Comparison of ENCODE assay signal across 8 cellular contexts in genomic region chr7:151459726-151460473, GRCh38. TPM values are rescaled to one million over a fixed set of nuclear protein-coding genes. Genes with fewer than 3 reads are reported as not detected.
A peak's percentile ranks its signal among the peaks of the same experiment; 100 is the strongest.
DNase-seq lines count a peak whose midpoint lies in the region; ATAC-seq, FAIRE-seq and TF ChIP-seq lines count a peak whose summit lies in the region.

No MANE protein-coding gene starts in this region.

- peak overlapping the region; percentile 31 to 35 for H3K4me3 ChIP-seq in kidney (ENCODE audit: low read length in 2 of 2)

- peak; percentile 89 for DNase-seq in AG08395 (ENCODE audit: low spot score)
- DNase-seq in LoVo (ENCODE audit: low spot score), result peak; percentile 99
- DNase-seq in caudate nucleus (lab: John Stamatoyannopoulos, UW), result peak in 48 of 61 donors; percentile 17 to 88 (median 50)
- peak; percentile 92 for DNase-seq in kidney
- DNase-seq in smooth muscle cell of the brain vasculature (ENCODE audit: low read depth, low spot score), result peak; percentile 67
- no peak for DNase-seq in activated gamma-delta T cell (lab: John Stamatoyannopoulos, UW)

- H3K36me3 ChIP-seq in kidney (ENCODE audit: control insufficient read depth in 1 of 2, insufficient read depth in 2 of 2, low read length in 2 of 2), result peaks cover under 1 to 2% of the 10 kb centered on the region in 2 donors

- H3K27ac ChIP-seq in caudate nucleus (ENCODE audit: low read depth, low read length), result peak overlapping the region; percentile 91
- peak overlapping the region; percentile 88 to 96 for H3K27ac ChIP-seq in kidney (ENCODE audit: low read depth in 2 of 2, low read length in 2 of 2)

- H3K9ac ChIP-seq in kidney (ENCODE audit: low read length in 2 of 2), result peak overlapping the region; percentile 17 to 65

- ATAC-seq in HG03378 (IDR thresholded peaks at IDR 0.05; ENCODE audit: unreplicated experiment) (no peak), HG03097 (IDR thresholded peaks at IDR 0.05; ENCODE audit: low FRiP score, unreplicated experiment) (no peak)

- TF ChIP-seq CTCF in kidney (IDR thresholded peaks at IDR 0.05; ENCODE audit: borderline replicate concordance, extremely low read depth, insufficient read depth), result peak; percentile 21

- intact Hi-C loops in kidney (cut with DNase I), result loop anchor here (10.0 kb wide), 1 partner anchor 85 kb away; no protein-coding TSS in a partner anchor

- H3K4me1 ChIP-seq in kidney (ENCODE audit: control insufficient read depth in 1 of 2, insufficient read depth in 1 of 2, low read depth in 1 of 2, low read length in 2 of 2), result peaks cover 18 to 24% of the 10 kb centered on the region in 2 donors

- H3K9me3 ChIP-seq in kidney (ENCODE audit: control insufficient read depth in 1 of 2, low read length in 2 of 2), result peaks cover 0 to 7% of the 10 kb centered on the region in 2 donors

- peak; percentile 39 for FAIRE-seq in kidney (lab: Jason Lieb, UNC)

RNA-seq across cellular contexts. Expression of gene CRYGN, which starts 20.0 kb away (rescaled TPM):
- total RNA-seq in kidney, result 0.22 TPM
- polyA plus RNA-seq in kidney (ENCODE audit: insufficient read depth, low read depth, low replicate concordance), result not detected

RNA-seq across cellular contexts. Expression of gene WDR86, which starts 50.1 kb away (rescaled TPM):
- total RNA-seq in kidney, result 5.9 TPM
- polyA plus RNA-seq in kidney (ENCODE audit: insufficient read depth, low read depth, low replicate concordance), result 1.8 TPM

RNA-seq across cellular contexts. Expression of gene RHEB, which starts 59.8 kb away (rescaled TPM):
- total RNA-seq in kidney, result 92.7 TPM
- 123 TPM for polyA plus RNA-seq in kidney (ENCODE audit: insufficient read depth, low read depth, low replicate concordance)
